In genomic region chr3:38454179-38454883, GRCh38 we compare ENCODE assay signal across 1 cellular context.
TF ChIP-seq lines count a peak whose summit lies in the region.

No MANE protein-coding gene starts in this region.

TF ChIP-seq in K562, 482 proteins besides CTCF, POLR2A, EP300 and RAD21 (continued from another document and continues in another):
- TF ChIP-seq ZBTB40 (IDR thresholded peaks at IDR 0.05) (peak; percentile 52; the same call in 1 of the 2 replicates), ZBTB40 (CRISPR knock-in tag; IDR thresholded peaks at IDR 0.05) (no peak), ZNF24 (IDR thresholded peaks at IDR 0.05) (no peak), NRF1 (conservative IDR thresholded peaks at IDR 0.05 in 1 of 2, IDR thresholded peaks at IDR 0.05 in 1 of 2) (peak in 1 of 2 experiments; percentile 64; a peak in 2 of 4 replicates), CBFA2T3 (IDR thresholded peaks at IDR 0.05) (no peak), BRD9 (IDR thresholded peaks at IDR 0.05; ENCODE audit: low read depth, partially characterized antibody) (no peak), TAF1 (IDR thresholded peaks at IDR 0.05; ENCODE audit: control insufficient read depth, extremely low read depth, insufficient read depth, low read length, severe bottlenecking) (peak; percentile 34), SETDB1 (IDR thresholded peaks at IDR 0.05; ENCODE audit: low read length) (no peak), SMAD3 (CRISPR knock-in tag; conservative IDR thresholded peaks at IDR 0.05) (no peak), KHSRP (IDR thresholded peaks at IDR 0.05) (no peak), ATF6 (CRISPR knock-in tag; IDR thresholded peaks at IDR 0.05) (0 out of 2 replicates have a peak, but pooled peaks have one; percentile 9), POLR2H (tag; IDR thresholded peaks at IDR 0.05; ENCODE audit: low read depth) (no peak), HINFP (tag; conservative IDR thresholded peaks at IDR 0.05; ENCODE audit: low read depth) (no peak), ZNF584 (CRISPR knock-in tag; IDR thresholded peaks at IDR 0.05; ENCODE audit: low read depth) (no peak), U2AF2 (optimal IDR thresholded peaks at IDR 0.05; ENCODE audit: low read depth, low read length) (no peak), PURB (CRISPR knock-in tag; IDR thresholded peaks at IDR 0.05; ENCODE audit: low read depth) (no peak), SIN3B (IDR thresholded peaks at IDR 0.05; ENCODE audit: low read depth) (peak; percentile 42; the same call in 1 of the 2 replicates), HSF4 (CRISPR knock-in tag; IDR thresholded peaks at IDR 0.05; ENCODE audit: borderline replicate concordance) (no peak), KLF16 (IDR thresholded peaks at IDR 0.05) (no peak), THRB (CRISPR knock-in tag; conservative IDR thresholded peaks at IDR 0.05) (no peak), TFE3 (CRISPR knock-in tag; IDR thresholded peaks at IDR 0.05) (no peak), XRCC3 (IDR thresholded peaks at IDR 0.05) (no peak), ZNF699 (CRISPR knock-in tag; IDR thresholded peaks at IDR 0.05; ENCODE audit: insufficient replicate concordance) (no peak), E2F4 (CRISPR knock-in tag; IDR thresholded peaks at IDR 0.05; ENCODE audit: low read depth) (0 out of 2 replicates have a peak, but pooled peaks have one; percentile 21), NR4A1 (CRISPR knock-in tag; IDR thresholded peaks at IDR 0.05) (no peak), NR4A1 (tag; IDR thresholded peaks at IDR 0.05) (peak; percentile 53; the same call in 1 of the 2 replicates), ZNF444 (CRISPR knock-in tag; IDR thresholded peaks at IDR 0.05) (no peak), KAT2B (IDR thresholded peaks at IDR 0.05; ENCODE audit: low read depth, low read length) (no peak), ZNF12 (CRISPR knock-in tag; IDR thresholded peaks at IDR 0.05) (no peak; the same call in 1 of the 2 replicates), BRCA1 (IDR thresholded peaks at IDR 0.05) (no peak), BRCA1 (CRISPR knock-in tag; IDR thresholded peaks at IDR 0.05) (no peak), CBX8 (IDR thresholded peaks at IDR 0.05; ENCODE audit: borderline replicate concordance, extremely low read depth, low read depth, low read length, poor library complexity, severe bottlenecking) (no peak), HDAC8 (tag; IDR thresholded peaks at IDR 0.05) (no peak), ATF3 (IDR thresholded peaks at IDR 0.05) (no peak), ATF3 (CRISPR knock-in tag; conservative IDR thresholded peaks at IDR 0.05) (no peak), CTBP1 (IDR thresholded peaks at IDR 0.05; ENCODE audit: borderline replicate concordance) (peak; percentile 83), BCLAF1 (IDR thresholded peaks at IDR 0.05; ENCODE audit: borderline replicate concordance in 1 of 2, control insufficient read depth in 1 of 2, low read depth in 2 of 2, low read length in 1 of 2) (no peak), ZNF507 (tag; conservative IDR thresholded peaks at IDR 0.05) (no peak), RBFOX2 (IDR thresholded peaks at IDR 0.05; ENCODE audit: low read depth, low read length) (peak; percentile 69), ZBTB26 (CRISPR knock-in tag; IDR thresholded peaks at IDR 0.05) (no peak), ZNF146 (CRISPR knock-in tag; IDR thresholded peaks at IDR 0.05; ENCODE audit: unreplicated experiment) (no peak), EHMT2 (IDR thresholded peaks at IDR 0.05) (no peak)
